Comparison of ENCODE assay signal across 8 cellular contexts in the genomic region with DNA sequence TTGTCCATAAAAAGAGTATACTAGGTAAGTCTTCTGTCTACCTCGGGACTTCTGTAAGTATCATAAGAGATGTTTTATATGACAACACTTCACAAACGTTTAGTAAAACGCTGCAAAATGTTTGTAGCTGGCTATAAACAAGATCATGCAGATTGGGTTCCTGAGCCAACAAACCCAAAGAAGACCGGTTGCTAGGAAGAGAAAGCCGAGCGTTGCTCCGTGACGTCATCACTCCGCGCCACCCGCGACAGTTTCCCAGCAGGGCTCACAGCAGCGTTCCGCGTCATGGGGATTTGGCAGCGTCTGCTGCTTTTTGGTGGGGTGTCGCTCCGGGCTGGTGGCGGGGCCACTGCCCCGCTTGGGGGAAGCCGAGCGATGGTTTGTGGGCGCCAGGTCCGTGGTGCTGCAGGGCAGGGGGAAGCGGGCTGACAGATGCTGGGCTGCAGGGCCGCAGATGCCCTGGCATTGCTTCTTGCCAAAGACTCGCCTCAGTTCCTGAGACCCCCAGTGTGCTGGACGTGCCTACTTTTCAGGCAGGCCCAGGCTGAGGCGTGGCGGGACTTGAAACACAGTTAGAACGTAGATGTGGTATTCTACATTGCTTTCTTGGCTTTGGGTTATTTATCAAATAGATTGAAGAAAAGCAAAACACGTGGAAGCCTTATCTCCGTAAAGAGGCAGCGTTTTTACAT. TPM values are rescaled to one million over a fixed set of nuclear protein-coding genes. Genes with fewer than 3 reads are reported as not detected.
A peak's percentile ranks its signal among the peaks of the same experiment; 100 is the strongest.
DNase-seq lines count a peak whose midpoint lies in the region; ATAC-seq lines count a peak whose summit lies in the region.

A gene with protein sequence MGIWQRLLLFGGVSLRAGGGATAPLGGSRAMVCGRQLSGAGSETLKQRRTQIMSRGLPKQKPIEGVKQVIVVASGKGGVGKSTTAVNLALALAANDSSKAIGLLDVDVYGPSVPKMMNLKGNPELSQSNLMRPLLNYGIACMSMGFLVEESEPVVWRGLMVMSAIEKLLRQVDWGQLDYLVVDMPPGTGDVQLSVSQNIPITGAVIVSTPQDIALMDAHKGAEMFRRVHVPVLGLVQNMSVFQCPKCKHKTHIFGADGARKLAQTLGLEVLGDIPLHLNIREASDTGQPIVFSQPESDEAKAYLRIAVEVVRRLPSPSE (plus strand): TSS at position 250 of the 692 bp plus-strand sequence. CDS start 36 bp downstream, at position 286.

- H3K4me1 Mint-ChIP-seq in IgD-negative memory B cell, result peaks cover 18 to 24% (median 22%) of the 10 kb centered on the region in 3 donors

- peaks cover 0 to 4% (median 0%) of the 10 kb centered on the region in 3 donors for H3K9me3 Mint-ChIP-seq in IgD-negative memory B cell

- H3K4me3 ChIP-seq in esophagus (ENCODE audit: low read depth in 1 of 2, low read length in 2 of 2) (peak within 1 kb of the TSS; percentile 100), mucosa of stomach (ENCODE audit: low read length) (peak within 1 kb of the TSS; percentile 66)

- peak; percentile 88 for DNase-seq in DMS 273 treated with DMSO at 0.1 percent for 48 hours (lab: John Stamatoyannopoulos, UW)
- DNase-seq in OCI-M2 (lab: John Stamatoyannopoulos, UW; ENCODE audit: unreplicated experiment), result peak; percentile 86
- DNase-seq in activated T-cell treated with anti-CD3 and anti-CD28 coated beads, Interleukin-2, amount 50 U/mL, for 1 hour, result peak; percentile 98
- peak; percentile 98 for DNase-seq in stimulated activated CD8-positive, alpha-beta memory T cell treated with anti-CD3 and anti-CD28 coated beads, Interleukin-7, amount 100 ng/mL, for 1 hour (ENCODE audit: low read depth in 2 of 2)

- peak within 1 kb of the TSS; percentile 97 to 99 (median 97) for H3K27ac Mint-ChIP-seq in IgD-negative memory B cell

- peak; percentile 93 for ATAC-seq in GM21529 (IDR thresholded peaks at IDR 0.05; ENCODE audit: unreplicated experiment)

- peak within 1 kb of the TSS; percentile 94 to 99 (median 96) for H3K4me3 Mint-ChIP-seq in IgD-negative memory B cell

- H3K36me3 Mint-ChIP-seq in IgD-negative memory B cell, result peaks cover 6% of the 10 kb centered on the region

- peak within 1 kb of the TSS; percentile 93 to 94 for H3K27ac ChIP-seq in esophagus (ENCODE audit: low read depth in 2 of 2, low read length in 1 of 2)

- H3K4me1 ChIP-seq in esophagus (ENCODE audit: control insufficient read depth in 2 of 2, insufficient read depth in 2 of 2, low read length in 1 of 2) (no peaks in the 10 kb centered on the region), mucosa of stomach (ENCODE audit: control insufficient read depth, insufficient read depth, low read length) (no peaks in the 10 kb centered on the region)

- H3K9me3 ChIP-seq in esophagus (ENCODE audit: control insufficient read depth in 2 of 2, insufficient read depth in 1 of 2, low read depth in 1 of 2, low read length in 1 of 2), result no peaks in the 10 kb centered on the region
- H3K9me3 ChIP-seq in mucosa of stomach (ENCODE audit: control insufficient read depth, low read length), result no peaks in the 10 kb centered on the region

- WGBS in esophagus, 2 donors, result 0% methylated on average over 34 of the region's 34 CpGs

- H3K27me3 Mint-ChIP-seq in IgD-negative memory B cell, result no peaks in the 10 kb centered on the region

- H3K27me3 ChIP-seq in esophagus (ENCODE audit: control insufficient read depth in 1 of 2, insufficient read depth in 2 of 2, low read length in 2 of 2) (no peaks in the 10 kb centered on the region), mucosa of stomach (ENCODE audit: control insufficient read depth, insufficient read depth, low read length) (no peaks in the 10 kb centered on the region)

- no peaks in the 10 kb centered on the region for H3K36me3 ChIP-seq in esophagus (ENCODE audit: control insufficient read depth in 2 of 2, insufficient read depth in 2 of 2, low read length in 1 of 2)
- H3K36me3 ChIP-seq in mucosa of stomach (ENCODE audit: control insufficient read depth, insufficient read depth, low read length), result no peaks in the 10 kb centered on the region

- H3K9ac ChIP-seq in mucosa of stomach (ENCODE audit: low read length), result peak within 1 kb of the TSS; percentile 81

RNA-seq across cellular contexts. Expression of the gene that starts here (rescaled TPM):
- polyA plus RNA-seq in IgD-negative memory B cell, result 9.6 TPM
- polyA plus RNA-seq in esophagus, result 1 to 10 TPM; 1.7 to 3.2 TPM

Comparison
In these comparisons a context has a peak if more than half of its experiments do, and no peak if none do; other contexts are left out.
1. Peak in every context shown above with its lines: DNase-seq, ATAC-seq, H3K4me3 ChIP-seq and H3K27ac ChIP-seq.